ENCODE assay signal across 10 cellular contexts in genomic region chr19:10110076-10110971, GRCh38. TPM values are rescaled to one million over a fixed set of nuclear protein-coding genes. Genes with fewer than 3 reads are reported as not detected.
DNase-seq lines count a peak whose midpoint lies in the region; TF ChIP-seq lines count a peak whose summit lies in the region.
"Had no signal": no experiment of that assay in that cellular context is flagged by ENCODE, and none has a peak within 500 bp of the region (broad histone marks: within the 10 kb centered on the region; RNA-seq: fewer than 3 reads in every experiment).

No MANE protein-coding gene starts in this region.

- H3K4me1 ChIP-seq in CD4-positive, alpha-beta memory T cell (ENCODE audit: insufficient read depth, low read length) = peaks cover 67% of the 10 kb centered on the region
- H3K4me1 ChIP-seq in effector memory CD4-positive, alpha-beta T cell (ENCODE audit: control insufficient read depth, insufficient read depth, low read length, poor library complexity, severe bottlenecking) = peaks cover 56% of the 10 kb centered on the region

- CTCF ChIA-PET in CD4-positive, alpha-beta memory T cell (lab: Charles Lee; ENCODE audit: partially characterized antibody) = interaction anchor here (0.6 to 1.1 kb wide), 2 partner anchors 11 to 149 kb away, joined by 4 read pairs; no protein-coding TSS in a partner anchor

- POLR2A ChIA-PET in CD4-positive, alpha-beta memory T cell (lab: Charles Lee; ENCODE audit: partially characterized antibody) = interaction anchor here (0.5 to 1.3 kb wide), 5 partner anchors 10 to 140 kb away, joined by 3 to 7 read pairs (median 3); no protein-coding TSS in a partner anchor

- peaks cover 49% of the 10 kb centered on the region for H3K36me3 ChIP-seq in CD4-positive, alpha-beta memory T cell (ENCODE audit: insufficient read depth, low read length)
- peaks cover 56% of the 10 kb centered on the region for H3K36me3 ChIP-seq in effector memory CD4-positive, alpha-beta T cell (ENCODE audit: control insufficient read depth, insufficient read depth, low read length)

- peak overlapping the region; percentile 31 to 96 (median 77) for H3K27ac Mint-ChIP-seq in CD4-positive, alpha-beta memory T cell

- no peak for DNase-seq in CD4-positive, alpha-beta memory T cell
- no peak for DNase-seq in HL-60 (ENCODE audit: low read depth in 1 of 2, low spot score in 1 of 2)
- DNase-seq in effector memory CD4-positive, alpha-beta T cell = no peak
- no peak for DNase-seq in SIG-M5 treated with dmso at 0.1 percent for 504 hours (lab: John Stamatoyannopoulos, UW; ENCODE audit: unreplicated experiment)
- no peak for DNase-seq in NCI-H128 (lab: John Stamatoyannopoulos, UW; ENCODE audit: unreplicated experiment)
- no peak for DNase-seq in cerebellum (ENCODE audit: low spot score)
- DNase-seq: COR-L47, islet precursor cell had no signal

- H3K27me3 ChIP-seq in CD4-positive, alpha-beta memory T cell (ENCODE audit: insufficient read depth, low read length) = no peaks in the 10 kb centered on the region
- no peaks in the 10 kb centered on the region for H3K27me3 ChIP-seq in HL-60 (ENCODE audit: insufficient read depth, poor library complexity, severe bottlenecking)
- H3K27me3 ChIP-seq in effector memory CD4-positive, alpha-beta T cell (replicated peaks; ENCODE audit: control insufficient read depth, insufficient read depth, low read length, poor library complexity, severe bottlenecking) = no peaks in the 10 kb centered on the region
- H3K27me3 ChIP-seq: upper lobe of left lung had no signal

- H3K9me3 Mint-ChIP-seq in CD4-positive, alpha-beta memory T cell = peaks cover 0 to 4% (median 0%) of the 10 kb centered on the region in 8 donors

- H3K27ac ChIP-seq in CD4-positive, alpha-beta memory T cell (ENCODE audit: low read depth, low read length) = peak overlapping the region; percentile 66
- H3K27ac ChIP-seq in HL-60 (replicated peaks) = peak overlapping the region; percentile 89
- H3K27ac ChIP-seq in effector memory CD4-positive, alpha-beta T cell (ENCODE audit: insufficient read depth, low read length, poor library complexity, severe bottlenecking) = peak overlapping the region; percentile 64

- peak overlapping the region in 6 of 8 donors; percentile 8 to 68 (median 52) for H3K4me3 Mint-ChIP-seq in CD4-positive, alpha-beta memory T cell

- no peak overlapping the region for H3K4me3 ChIP-seq in CD4-positive, alpha-beta memory T cell (ENCODE audit: low read length in 2 of 2)
- H3K4me3 ChIP-seq in HL-60 (replicated peaks; ENCODE audit: insufficient read depth, low read length) = no peak overlapping the region
- H3K4me3 ChIP-seq in effector memory CD4-positive, alpha-beta T cell (ENCODE audit: insufficient read depth, low read depth, low read length, poor library complexity, severe bottlenecking) = no peak overlapping the region

- H3K9me3 ChIP-seq in CD4-positive, alpha-beta memory T cell (ENCODE audit: control insufficient read depth in 1 of 2, low read length in 2 of 2) = no peaks in the 10 kb centered on the region
- H3K9me3 ChIP-seq in effector memory CD4-positive, alpha-beta T cell (ENCODE audit: control insufficient read depth, low read length) = no peaks in the 10 kb centered on the region
- H3K9me3 ChIP-seq: upper lobe of left lung had no signal

- peaks cover 23 to 53% of the 10 kb centered on the region in 2 donors for H3K36me3 Mint-ChIP-seq in CD4-positive, alpha-beta memory T cell

- peaks cover 35 to 83% (median 53%) of the 10 kb centered on the region in 4 donors for H3K4me1 Mint-ChIP-seq in CD4-positive, alpha-beta memory T cell

- intact Hi-C loops in CD4-positive, alpha-beta memory T cell (cut with micrococcal nuclease) = no loop called here

- TF ChIP-seq CTCF in HL-60 (IDR thresholded peaks at IDR 0.05; ENCODE audit: insufficient read depth, low read length) = no peak

- no peaks in the 10 kb centered on the region for H3K27me3 Mint-ChIP-seq in CD4-positive, alpha-beta memory T cell

RNA-seq across cellular contexts. Expression of gene P2RY11, which starts 1.2 kb away (rescaled TPM):
- 10 to 100 TPM; 42.6 to 49.7 TPM for total RNA-seq in CD4-positive, alpha-beta memory T cell
- 1 to 10 TPM in 1 of 2 donors, under 1 TPM in 1; 0.24 to 4.7 TPM for polyA plus RNA-seq in CD4-positive, alpha-beta memory T cell
- total RNA-seq in cerebellum = 4.9 TPM

RNA-seq across cellular contexts. Expression of gene PPAN, which starts 4.2 kb away (rescaled TPM):
- total RNA-seq in CD4-positive, alpha-beta memory T cell = 100 to 1,000 TPM in 1 of 2 experiments, 10 to 100 TPM in 1; 92.5 to 102 TPM
- polyA plus RNA-seq in CD4-positive, alpha-beta memory T cell = 10 to 100 TPM; 14.5 to 51.1 TPM
- 17.2 TPM for total RNA-seq in cerebellum

RNA-seq across cellular contexts. Expression of gene ANGPTL6, which starts 7.8 kb away (rescaled TPM):
- total RNA-seq in CD4-positive, alpha-beta memory T cell = under 1 TPM; 0.52 to 0.83 TPM
- polyA plus RNA-seq in CD4-positive, alpha-beta memory T cell = under 1 TPM; 0.19 to 0.29 TPM
- 0.45 TPM for total RNA-seq in cerebellum
- total RNA-seq: sciatic nerve had no signal

RNA-seq across cellular contexts. Expression of gene EIF3G, which starts 9.4 kb away (rescaled TPM):
- 100 to 1,000 TPM; 306 to 315 TPM for total RNA-seq in CD4-positive, alpha-beta memory T cell
- 100 to 1,000 TPM; 226 to 239 TPM for polyA plus RNA-seq in CD4-positive, alpha-beta memory T cell
- total RNA-seq in cerebellum = 76.3 TPM

RNA-seq across cellular contexts. Expression of gene SHFL, which starts 24.2 kb away (rescaled TPM):
- 100 to 1,000 TPM; 112 TPM for total RNA-seq in CD4-positive, alpha-beta memory T cell
- polyA plus RNA-seq in CD4-positive, alpha-beta memory T cell = 10 to 100 TPM; 25.7 to 58.2 TPM
- total RNA-seq in cerebellum = 6.6 TPM
